Comparison of ENCODE assay signal across 1 cellular context in genomic region chr5:4230905-4231561, GRCh38.
TF ChIP-seq lines count a peak whose summit lies in the region.

No MANE protein-coding gene starts in this region.

TF ChIP-seq in GM23338, 12 proteins besides CTCF, POLR2A, EP300 and RAD21 (continued from another document):
- TF ChIP-seq, protein P1, sequence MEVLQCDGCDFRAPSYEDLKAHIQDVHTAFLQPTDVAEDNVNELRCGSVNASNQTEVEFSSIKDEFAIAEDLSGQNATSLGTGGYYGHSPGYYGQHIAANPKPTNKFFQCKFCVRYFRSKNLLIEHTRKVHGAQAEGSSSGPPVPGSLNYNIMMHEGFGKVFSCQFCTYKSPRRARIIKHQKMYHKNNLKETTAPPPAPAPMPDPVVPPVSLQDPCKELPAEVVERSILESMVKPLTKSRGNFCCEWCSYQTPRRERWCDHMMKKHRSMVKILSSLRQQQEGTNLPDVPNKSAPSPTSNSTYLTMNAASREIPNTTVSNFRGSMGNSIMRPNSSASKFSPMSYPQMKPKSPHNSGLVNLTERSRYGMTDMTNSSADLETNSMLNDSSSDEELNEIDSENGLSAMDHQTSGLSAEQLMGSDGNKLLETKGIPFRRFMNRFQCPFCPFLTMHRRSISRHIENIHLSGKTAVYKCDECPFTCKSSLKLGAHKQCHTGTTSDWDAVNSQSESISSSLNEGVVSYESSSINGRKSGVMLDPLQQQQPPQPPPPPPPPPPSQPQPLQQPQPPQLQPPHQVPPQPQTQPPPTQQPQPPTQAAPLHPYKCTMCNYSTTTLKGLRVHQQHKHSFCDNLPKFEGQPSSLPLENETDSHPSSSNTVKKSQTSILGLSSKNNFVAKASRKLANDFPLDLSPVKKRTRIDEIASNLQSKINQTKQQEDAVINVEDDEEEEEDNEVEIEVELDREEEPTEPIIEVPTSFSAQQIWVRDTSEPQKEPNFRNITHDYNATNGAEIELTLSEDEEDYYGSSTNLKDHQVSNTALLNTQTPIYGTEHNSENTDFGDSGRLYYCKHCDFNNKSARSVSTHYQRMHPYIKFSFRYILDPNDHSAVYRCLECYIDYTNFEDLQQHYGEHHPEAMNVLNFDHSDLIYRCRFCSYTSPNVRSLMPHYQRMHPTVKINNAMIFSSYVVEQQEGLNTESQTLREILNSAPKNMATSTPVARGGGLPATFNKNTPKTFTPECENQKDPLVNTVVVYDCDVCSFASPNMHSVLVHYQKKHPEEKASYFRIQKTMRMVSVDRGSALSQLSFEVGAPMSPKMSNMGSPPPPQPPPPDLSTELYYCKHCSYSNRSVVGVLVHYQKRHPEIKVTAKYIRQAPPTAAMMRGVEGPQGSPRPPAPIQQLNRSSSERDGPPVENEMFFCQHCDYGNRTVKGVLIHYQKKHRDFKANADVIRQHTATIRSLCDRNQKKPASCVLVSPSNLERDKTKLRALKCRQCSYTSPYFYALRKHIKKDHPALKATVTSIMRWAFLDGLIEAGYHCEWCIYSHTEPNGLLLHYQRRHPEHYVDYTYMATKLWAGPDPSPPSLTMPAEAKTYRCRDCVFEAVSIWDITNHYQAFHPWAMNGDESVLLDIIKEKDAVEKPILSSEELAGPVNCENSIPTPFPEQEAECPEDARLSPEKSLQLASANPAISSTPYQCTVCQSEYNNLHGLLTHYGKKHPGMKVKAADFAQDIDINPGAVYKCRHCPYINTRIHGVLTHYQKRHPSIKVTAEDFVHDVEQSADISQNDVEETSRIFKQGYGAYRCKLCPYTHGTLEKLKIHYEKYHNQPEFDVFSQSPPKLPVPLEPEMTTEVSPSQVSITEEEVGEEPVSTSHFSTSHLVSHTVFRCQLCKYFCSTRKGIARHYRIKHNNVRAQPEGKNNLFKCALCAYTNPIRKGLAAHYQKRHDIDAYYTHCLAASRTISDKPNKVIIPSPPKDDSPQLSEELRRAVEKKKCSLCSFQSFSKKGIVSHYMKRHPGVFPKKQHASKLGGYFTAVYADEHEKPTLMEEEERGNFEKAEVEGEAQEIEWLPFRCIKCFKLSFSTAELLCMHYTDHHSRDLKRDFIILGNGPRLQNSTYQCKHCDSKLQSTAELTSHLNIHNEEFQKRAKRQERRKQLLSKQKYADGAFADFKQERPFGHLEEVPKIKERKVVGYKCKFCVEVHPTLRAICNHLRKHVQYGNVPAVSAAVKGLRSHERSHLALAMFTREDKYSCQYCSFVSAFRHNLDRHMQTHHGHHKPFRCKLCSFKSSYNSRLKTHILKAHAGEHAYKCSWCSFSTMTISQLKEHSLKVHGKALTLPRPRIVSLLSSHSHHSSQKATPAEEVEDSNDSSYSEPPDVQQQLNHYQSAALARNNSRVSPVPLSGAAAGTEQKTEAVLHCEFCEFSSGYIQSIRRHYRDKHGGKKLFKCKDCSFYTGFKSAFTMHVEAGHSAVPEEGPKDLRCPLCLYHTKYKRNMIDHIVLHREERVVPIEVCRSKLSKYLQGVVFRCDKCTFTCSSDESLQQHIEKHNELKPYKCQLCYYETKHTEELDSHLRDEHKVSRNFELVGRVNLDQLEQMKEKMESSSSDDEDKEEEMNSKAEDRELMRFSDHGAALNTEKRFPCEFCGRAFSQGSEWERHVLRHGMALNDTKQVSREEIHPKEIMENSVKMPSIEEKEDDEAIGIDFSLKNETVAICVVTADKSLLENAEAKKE (CRISPR knock-in tag; IDR thresholded peaks at IDR 0.05), result no peak
- TF ChIP-seq CREB1 (CRISPR knock-in tag; IDR thresholded peaks at IDR 0.05; ENCODE audit: low read depth) (no peak), REST (IDR thresholded peaks at IDR 0.05; ENCODE audit: unreplicated experiment) (no peak)
- TF ChIP-seq, protein P2, sequence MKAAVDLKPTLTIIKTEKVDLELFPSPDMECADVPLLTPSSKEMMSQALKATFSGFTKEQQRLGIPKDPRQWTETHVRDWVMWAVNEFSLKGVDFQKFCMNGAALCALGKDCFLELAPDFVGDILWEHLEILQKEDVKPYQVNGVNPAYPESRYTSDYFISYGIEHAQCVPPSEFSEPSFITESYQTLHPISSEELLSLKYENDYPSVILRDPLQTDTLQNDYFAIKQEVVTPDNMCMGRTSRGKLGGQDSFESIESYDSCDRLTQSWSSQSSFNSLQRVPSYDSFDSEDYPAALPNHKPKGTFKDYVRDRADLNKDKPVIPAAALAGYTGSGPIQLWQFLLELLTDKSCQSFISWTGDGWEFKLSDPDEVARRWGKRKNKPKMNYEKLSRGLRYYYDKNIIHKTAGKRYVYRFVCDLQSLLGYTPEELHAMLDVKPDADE (IDR thresholded peaks at IDR 0.05), result no peak
TF ChIP-seq in GM23338: peak in this region for 0.
